ENCODE assay signal across 8 cellular contexts in the genomic region with DNA sequence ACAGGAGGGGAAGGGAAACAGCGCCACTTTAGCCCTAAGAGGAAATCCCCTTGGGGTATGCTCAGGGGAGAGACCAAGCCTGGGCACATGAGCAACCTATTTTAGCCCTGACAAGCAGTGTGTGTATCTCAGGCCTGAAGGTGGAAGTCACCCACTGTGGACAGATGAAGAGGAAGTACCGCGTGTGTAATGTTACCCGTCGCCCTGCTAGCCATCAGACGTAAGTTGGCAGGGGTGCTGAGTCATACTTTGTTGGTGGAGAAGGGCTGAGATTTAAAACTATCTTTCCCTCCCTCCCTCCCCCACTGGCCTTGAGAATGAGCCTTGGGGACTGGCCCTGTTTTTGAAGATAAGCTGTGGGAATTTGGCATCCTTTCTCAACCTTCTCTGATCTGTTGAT. TPM values are rescaled to one million over a fixed set of nuclear protein-coding genes. Genes with fewer than 3 reads are reported as not detected.
DNase-seq lines count a peak whose midpoint lies in the region; ATAC-seq, FAIRE-seq and TF ChIP-seq lines count a peak whose summit lies in the region.

No MANE protein-coding gene starts in this region.

- H3K4me3 ChIP-seq in K562 = no peak overlapping the region
- H3K4me3 ChIP-seq in SJCRH30 = no peak overlapping the region

- no peak for TF ChIP-seq EP300 in K562 (IDR thresholded peaks at IDR 0.05; ENCODE audit: low read length)

- ATAC-seq in GM19025 (IDR thresholded peaks at IDR 0.05; ENCODE audit: low read depth, unreplicated experiment) (peak; percentile 64), HG03565 (IDR thresholded peaks at IDR 0.05; ENCODE audit: unreplicated experiment) (peak; percentile 43), K562 (peak; percentile 85)

- H3K27ac ChIP-seq in K562 (ENCODE audit: extremely low read depth, low read depth, low read length) = peak overlapping the region; percentile 5; the same call in 1 of the 3 replicates
- H3K27ac ChIP-seq in SJCRH30 = no peak overlapping the region

- POLR2A ChIA-PET in K562 (lab: Yijun Ruan, JAX) = interaction anchor here (0.7 to 0.9 kb wide), 2 partner anchors 18 to 38 kb away, joined by 3 to 4 read pairs; no protein-coding TSS in a partner anchor

- peak; percentile 65 to 88 (median 74) for DNase-seq in K562 (ENCODE audit: extremely low read depth in 1 of 4, low spot score in 3 of 4)
- DNase-seq in occipital lobe (lab: John Stamatoyannopoulos, UW) = peak; percentile 8
- no peak for DNase-seq in stimulated activated CD8-positive, alpha-beta memory T cell treated with anti-CD3 and anti-CD28 coated beads, Interleukin-4, amount 100 ng/mL, for 48 hours
- DNase-seq in cerebellar nuclear complex (lab: John Stamatoyannopoulos, UW) = no peak
- no peak for DNase-seq in DMS79 (lab: John Stamatoyannopoulos, UW)
- DNase-seq in SJCRH30 = no peak

- in situ Hi-C loops in K562 (cut with MboI) = no loop called here

- CTCF ChIA-PET in K562 (lab: Yijun Ruan, JAX; ENCODE audit: low intra/inter-chr PET ratio) = interaction anchor here (0.6 kb wide), 1 partner anchor 171 kb away, joined by 3 read pairs; no protein-coding TSS in a partner anchor

- H3K36me3 ChIP-seq in K562 (ENCODE audit: control insufficient read depth, insufficient read depth, low read length) = peaks cover 91% of the 10 kb centered on the region
- peaks cover 31% of the 10 kb centered on the region for H3K36me3 ChIP-seq in SJCRH30

- H3K4me2 ChIP-seq in K562 (ENCODE audit: insufficient read depth, low read length) = no peak overlapping the region

- BruUV-seq in K562 (replicated peaks; lab: Mats Ljungman, UMichigan) = no TSS peak

- peak overlapping the region in 1 of 2 experiments; percentile 68; a peak in 1 of 4 replicates for H3K9ac ChIP-seq in K562 (ENCODE audit: insufficient read depth in 1 of 2, low read depth in 2 of 2, low read length in 2 of 2)

- no peaks in the 10 kb centered on the region for H3K9me1 ChIP-seq in K562 (ENCODE audit: control insufficient read depth, insufficient read depth, low read length)

- no peak for TF ChIP-seq POLR2A in K562 (conservative IDR thresholded peaks at IDR 0.05)

- no peak overlapping the region for H2AFZ ChIP-seq in K562 (ENCODE audit: low read depth, low read length)

- H3K9me3 ChIP-seq in K562 (replicated peaks; ENCODE audit: control insufficient read depth, insufficient read depth, low read depth, low read length) = no peaks in the 10 kb centered on the region
- H3K9me3 ChIP-seq in SJCRH30 (replicated peaks) = no peaks in the 10 kb centered on the region

- no peaks in the 10 kb centered on the region for H3K27me3 ChIP-seq in K562 (ENCODE audit: control insufficient read depth in 2 of 2, insufficient read depth in 2 of 2, low read length in 2 of 2)
- no peaks in the 10 kb centered on the region for H3K27me3 ChIP-seq in SJCRH30

- intact Hi-C loops in K562 (cut with micrococcal nuclease) = no loop called here

- peaks cover 24% of the 10 kb centered on the region for H4K20me1 ChIP-seq in K562 (replicated peaks; ENCODE audit: control insufficient read depth, insufficient read depth, low read length)

- peaks cover 10 to 12% of the 10 kb centered on the region in 2 experiments; a peak in 4 of 5 replicates for H3K4me1 ChIP-seq in K562 (replicated peaks in 1 of 2; ENCODE audit: control insufficient read depth in 2 of 2, insufficient read depth in 2 of 2, low read length in 2 of 2)
- no peaks in the 10 kb centered on the region for H3K4me1 ChIP-seq in SJCRH30

- peak; percentile 83 for FAIRE-seq in K562 (lab: Jason Lieb, UNC)

- TF ChIP-seq RAD21 in K562 (CRISPR knock-in tag; conservative IDR thresholded peaks at IDR 0.05 in 1 of 2, IDR thresholded peaks at IDR 0.05 in 1 of 2) = no peak

- H3K79me2 ChIP-seq in K562 (ENCODE audit: control insufficient read depth, insufficient read depth, low read length) = peaks cover 11% of the 10 kb centered on the region

- WGBS in K562 (ENCODE audit: insufficient coverage, low coverage, missing lambda C conversion rate) = 19% methylated on average over 6 of the region's 6 CpGs

- no peak; a peak in 1 of 6 replicates for TF ChIP-seq CTCF in K562 (IDR thresholded peaks at IDR 0.05 in 2 of 3, conservative IDR thresholded peaks at IDR 0.05 in 1 of 3; ENCODE audit: insufficient read depth in 2 of 3, low read depth in 1 of 3, low read length in 3 of 3)

TF ChIP-seq in K562, 482 proteins besides CTCF, POLR2A, EP300 and RAD21 (continues in another document):
- TF ChIP-seq TAL1 (IDR thresholded peaks at IDR 0.05) (peak; percentile 24; the same call in 1 of the 2 replicates), ZNF766 (CRISPR knock-in tag; conservative IDR thresholded peaks at IDR 0.05) (0 out of 2 replicates have a peak, but pooled peaks have one; percentile 40), TCF3 (CRISPR knock-in tag; IDR thresholded peaks at IDR 0.05) (peak; percentile 40), NFIC (IDR thresholded peaks at IDR 0.05) (0 out of 2 replicates have a peak, but pooled peaks have one; percentile 41), CHD2 (IDR thresholded peaks at IDR 0.05; ENCODE audit: low read depth, low read length) (no peak), NFE2L1 (tag; IDR thresholded peaks at IDR 0.05; ENCODE audit: borderline replicate concordance, low read depth) (peak; percentile 63; the same call in 1 of the 2 replicates)
- TF ChIP-seq, protein P1, sequence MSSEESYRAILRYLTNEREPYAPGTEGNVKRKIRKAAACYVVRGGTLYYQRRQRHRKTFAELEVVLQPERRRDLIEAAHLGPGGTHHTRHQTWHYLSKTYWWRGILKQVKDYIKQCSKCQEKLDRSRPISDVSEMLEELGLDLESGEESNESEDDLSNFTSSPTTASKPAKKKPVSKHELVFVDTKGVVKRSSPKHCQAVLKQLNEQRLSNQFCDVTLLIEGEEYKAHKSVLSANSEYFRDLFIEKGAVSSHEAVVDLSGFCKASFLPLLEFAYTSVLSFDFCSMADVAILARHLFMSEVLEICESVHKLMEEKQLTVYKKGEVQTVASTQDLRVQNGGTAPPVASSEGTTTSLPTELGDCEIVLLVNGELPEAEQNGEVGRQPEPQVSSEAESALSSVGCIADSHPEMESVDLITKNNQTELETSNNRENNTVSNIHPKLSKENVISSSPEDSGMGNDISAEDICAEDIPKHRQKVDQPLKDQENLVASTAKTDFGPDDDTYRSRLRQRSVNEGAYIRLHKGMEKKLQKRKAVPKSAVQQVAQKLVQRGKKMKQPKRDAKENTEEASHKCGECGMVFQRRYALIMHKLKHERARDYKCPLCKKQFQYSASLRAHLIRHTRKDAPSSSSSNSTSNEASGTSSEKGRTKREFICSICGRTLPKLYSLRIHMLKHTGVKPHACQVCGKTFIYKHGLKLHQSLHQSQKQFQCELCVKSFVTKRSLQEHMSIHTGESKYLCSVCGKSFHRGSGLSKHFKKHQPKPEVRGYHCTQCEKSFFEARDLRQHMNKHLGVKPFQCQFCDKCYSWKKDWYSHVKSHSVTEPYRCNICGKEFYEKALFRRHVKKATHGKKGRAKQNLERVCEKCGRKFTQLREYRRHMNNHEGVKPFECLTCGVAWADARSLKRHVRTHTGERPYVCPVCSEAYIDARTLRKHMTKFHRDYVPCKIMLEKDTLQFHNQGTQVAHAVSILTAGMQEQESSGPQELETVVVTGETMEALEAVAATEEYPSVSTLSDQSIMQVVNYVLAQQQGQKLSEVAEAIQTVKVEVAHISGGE (CRISPR knock-in tag; IDR thresholded peaks at IDR 0.05) = peak in 1 of 3 experiments; percentile 44; a peak in 1 of 6 replicates

RNA-seq across cellular contexts. Expression of a gene that starts 11.2 kb away (rescaled TPM):
- 74.1 and 88.4 TPM in 2 replicates for total RNA-seq in K562 (2011; cell fraction: chromatin; rRNA removed; ENCODE audit: low replicate concordance)
- 28.0 and 34.0 TPM in 2 replicates for total RNA-seq in K562 (2011; cell fraction: nucleolus; rRNA removed)
- total RNA-seq in K562 (2011; cell fraction: nucleoplasm; rRNA removed) = 60.8 and 97.1 TPM in 2 replicates
- 26.0 and 30.2 TPM in 2 replicates for total RNA-seq in K562 (2014; rRNA removed)
- total RNA-seq in K562 (2014; rRNA removed; fragmentation: Illumina TruSeq; extraction: Trizol) = 27.4 and 29.5 TPM in 2 replicates
- total RNA-seq in K562 (2015; rRNA removed; fragmentation: Illumina TruSeq; extraction: Trizol) = 26.1 and 26.5 TPM in 2 replicates
- total RNA-seq in K562 (2021) = 59.4 and 64.2 TPM in 2 replicates
- 21.2 and 25.7 TPM in 2 replicates for polyA plus RNA-seq in K562 (2011; rRNA removed)
- 23.0 and 25.9 TPM in 2 replicates for polyA plus RNA-seq in K562 (2011; cell fraction: cytosol; rRNA removed)
- 51.2 and 62.9 TPM in 2 replicates for polyA plus RNA-seq in K562 (2011; cell fraction: nucleus; rRNA removed)
- polyA plus RNA-seq in K562 (2012) = 12.8 and 19.1 TPM in 2 replicates
- 25.7 and 27.1 TPM in 2 replicates for polyA plus RNA-seq in K562 (2014; fragmentation: Illumina TruSeq; extraction: Trizol)
- 10 to 100 TPM in 1 of 2 experiments, 1 to 10 TPM in 1; 7.3 to 13.3 TPM for polyA plus RNA-seq in K562 (2014; fragmentation: Nextera tagmentation; extraction: Ambion mirVana)
- 20.8 and 21.2 TPM in 2 replicates for polyA plus RNA-seq in K562 (2014; rRNA removed)
- polyA minus RNA-seq in K562 (2011; rRNA and poly(A)+ RNA removed) = 54.8 and 61.7 TPM in 2 replicates
- polyA minus RNA-seq in K562 (2011; cell fraction: cytosol; rRNA and poly(A)+ RNA removed) = 44.2 and 50.2 TPM in 2 replicates
- polyA minus RNA-seq in K562 (2011; cell fraction: nucleus; rRNA and poly(A)+ RNA removed) = 21.4 and 34.9 TPM in 2 replicates
- 17.0 TPM for total RNA-seq in occipital lobe
- total RNA-seq in SJCRH30 (2014; rRNA removed; shearing (Covaris generic)) = 33.3 and 35.1 TPM in 2 replicates

RNA-seq across cellular contexts. Expression of a gene that starts 36.7 kb away (rescaled TPM):
- total RNA-seq in K562 (2011; cell fraction: chromatin; rRNA removed; ENCODE audit: low replicate concordance) = 154 and 202 TPM in 2 replicates
- 54.0 and 60.4 TPM in 2 replicates for total RNA-seq in K562 (2011; cell fraction: nucleolus; rRNA removed)
- total RNA-seq in K562 (2011; cell fraction: nucleoplasm; rRNA removed) = 64.7 and 73.4 TPM in 2 replicates
- total RNA-seq in K562 (2014; rRNA removed) (19.2 and 21.8 TPM in 2 replicates), K562 (2014; rRNA removed; fragmentation: Illumina TruSeq; extraction: Trizol) (31.2 and 36.0 TPM in 2 replicates), K562 (2015; rRNA removed; fragmentation: Illumina TruSeq; extraction: Trizol) (22.7 and 24.6 TPM in 2 replicates), K562 (2021) (26.3 and 31.1 TPM in 2 replicates), occipital lobe (28.1 TPM)
- polyA plus RNA-seq in K562 (2011; rRNA removed) (41.5 and 47.3 TPM in 2 replicates), K562 (2014; fragmentation: Illumina TruSeq; extraction: Trizol) (25.7 and 28.4 TPM in 2 replicates), K562 (2014; fragmentation: Nextera tagmentation; extraction: Ambion mirVana) (1 to 10 TPM; 4.5 to 4.6 TPM), K562 (2014; rRNA removed) (17.3 and 20.3 TPM in 2 replicates)
- 16.6 and 25.4 TPM in 2 replicates for polyA plus RNA-seq in K562 (2011; cell fraction: cytosol; rRNA removed)
- polyA plus RNA-seq in K562 (2011; cell fraction: nucleus; rRNA removed) = 59.9 and 63.6 TPM in 2 replicates
- 14.7 and 15.5 TPM in 2 replicates for polyA plus RNA-seq in K562 (2012)
- polyA minus RNA-seq in K562 (2011; rRNA and poly(A)+ RNA removed) = 106 and 124 TPM in 2 replicates
- 34.4 and 36.0 TPM in 2 replicates for polyA minus RNA-seq in K562 (2011; cell fraction: cytosol; rRNA and poly(A)+ RNA removed)
- 35.7 and 79.5 TPM in 2 replicates for polyA minus RNA-seq in K562 (2011; cell fraction: nucleus; rRNA and poly(A)+ RNA removed)
- 30.4 and 36.4 TPM in 2 replicates for total RNA-seq in SJCRH30 (2014; rRNA removed; shearing (Covaris generic))

Comparison
In these comparisons a context has a peak if more than half of its experiments do, and no peak if none do; other contexts are left out.
1. DNase-seq: peak in K562 (4 of 4) and occipital lobe (single experiment); none in stimulated activated CD8-positive, alpha-beta memory T cell treated with anti-CD3 and anti-CD28 coated beads, Interleukin-4, amount 100 ng/mL, for 48 hours (single experiment), cerebellar nuclear complex (0 of 2), DMS79 (single experiment) and SJCRH30 (0 of 2).
2. Peak in every context shown above with its lines, with median percentiles within 50 percentile points of each other: ATAC-seq.